Comparison of ENCODE assay signal across 29 cellular contexts in the genomic region with DNA sequence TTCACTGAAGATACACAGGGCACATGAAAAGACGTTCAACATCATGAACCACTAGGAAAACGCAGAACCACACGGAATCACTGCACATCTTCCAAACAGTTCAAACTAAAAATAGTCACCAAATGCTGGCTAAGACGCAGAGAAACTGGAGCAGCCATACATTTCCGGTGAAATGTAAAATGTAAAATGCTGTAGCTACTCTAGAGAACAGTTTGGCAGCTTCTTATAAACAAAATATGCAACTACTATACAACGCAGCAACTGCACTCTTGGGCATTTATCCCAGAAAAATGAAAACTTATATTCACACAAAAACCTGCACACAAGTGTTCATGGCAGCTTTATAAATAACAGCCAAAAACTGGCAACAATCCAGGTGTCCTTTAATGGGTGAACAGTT.
A peak's percentile ranks its signal among the peaks of the same experiment; 100 is the strongest.
DNase-seq lines count a peak whose midpoint lies in the region; ATAC-seq and TF ChIP-seq lines count a peak whose summit lies in the region.
"Had no signal": no experiment of that assay in that cellular context is flagged by ENCODE, and none has a peak within 500 bp of the region (broad histone marks: within the 10 kb centered on the region; RNA-seq: fewer than 3 reads in every experiment).

No MANE protein-coding gene starts in this region.

- H3K9me3 Mint-ChIP-seq in CD4-positive, CD25-positive, alpha-beta regulatory T cell: no peaks in the 10 kb centered on the region
- H3K9me3 Mint-ChIP-seq in chondrocyte (ENCODE audit: low read depth): no peaks in the 10 kb centered on the region
- H3K9me3 Mint-ChIP-seq: activated naive CD8-positive, alpha-beta T cell treated with anti-CD3 and anti-CD28 coated beads, Interleukin-2, amount 10 ng/mL, durations not matched to agents 7 days and 5 days; stimulated activated naive CD8-positive, alpha-beta T cell treated with anti-CD3 and anti-CD28 coated beads, Interleukin-15, Interleukin-2, amounts not matched to agents 100 ng/mL and 50 ng/mL, for 24 hours had no signal

- 15 to 22% methylated on average over 6 of the region's 6 CpGs for WGBS in gastroesophageal sphincter (ENCODE audit: low coverage in 1 of 2), 2 donors

- no peak for TF ChIP-seq EP300 in gastroesophageal sphincter (IDR thresholded peaks at IDR 0.05)

- H3K36me3 ChIP-seq in CD4-positive, CD25-positive, alpha-beta regulatory T cell (ENCODE audit: control insufficient read depth, insufficient read depth, low read length): peaks cover 98% of the 10 kb centered on the region
- H3K36me3 ChIP-seq in gastroesophageal sphincter (peaks cover 0 to 94% of the 10 kb centered on the region in 2 donors), rectal smooth muscle tissue (ENCODE audit: control insufficient read depth, insufficient read depth, low read length) (peaks cover 58% of the 10 kb centered on the region)

- peaks cover 0 to 13% (median 5%) of the 10 kb centered on the region in 4 donors for H3K4me1 Mint-ChIP-seq in CD4-positive, CD25-positive, alpha-beta regulatory T cell
- peaks cover 17% of the 10 kb centered on the region for H3K4me1 Mint-ChIP-seq in chondrocyte (ENCODE audit: low read depth)

- H3K27me3 Mint-ChIP-seq in CD4-positive, CD25-positive, alpha-beta regulatory T cell: no peaks in the 10 kb centered on the region
- no peaks in the 10 kb centered on the region for H3K27me3 Mint-ChIP-seq in chondrocyte (ENCODE audit: low read depth)
- H3K27me3 Mint-ChIP-seq: activated CD4-positive, alpha-beta T cell treated with anti-CD3 and anti-CD28 coated beads for 36 hours; activated naive CD8-positive, alpha-beta T cell treated with anti-CD3 and anti-CD28 coated beads, Interleukin-2, amount 10 ng/mL, durations not matched to agents 7 days and 5 days; naive thymus-derived CD4-positive, alpha-beta T cell; stimulated activated naive CD8-positive, alpha-beta T cell treated with anti-CD3 and anti-CD28 coated beads, Interleukin-15, Interleukin-2, amounts not matched to agents 100 ng/mL and 50 ng/mL, for 24 hours had no signal

- H3K4me1 ChIP-seq in CD4-positive, CD25-positive, alpha-beta regulatory T cell (ENCODE audit: control insufficient read depth, insufficient read depth, low read length, poor library complexity, severe bottlenecking): no peaks in the 10 kb centered on the region
- H3K4me1 ChIP-seq in gastroesophageal sphincter (peaks cover 4 to 41% (median 15%) of the 10 kb centered on the region in 3 donors), rectal smooth muscle tissue (ENCODE audit: control insufficient read depth, insufficient read depth, low read length) (peaks cover 11% of the 10 kb centered on the region)
- H3K4me1 ChIP-seq: foreskin keratinocyte had no signal

- H3K27ac ChIP-seq in CD4-positive, CD25-positive, alpha-beta regulatory T cell (ENCODE audit: insufficient read depth, low read length, poor library complexity, severe bottlenecking): no peak overlapping the region
- peak overlapping the region in 3 of 4 donors; percentile 57 to 59 (median 57) for H3K27ac ChIP-seq in gastroesophageal sphincter
- H3K27ac ChIP-seq in rectal smooth muscle tissue (ENCODE audit: low read depth, low read length): peak overlapping the region; percentile 57
- H3K27ac ChIP-seq: foreskin keratinocyte, HL-60, PC-9, vagina had no signal

- H3K4me3 Mint-ChIP-seq in CD4-positive, CD25-positive, alpha-beta regulatory T cell: no peak overlapping the region
- H3K4me3 Mint-ChIP-seq in chondrocyte (ENCODE audit: unreplicated experiment): no peak overlapping the region
- H3K4me3 Mint-ChIP-seq: activated CD4-positive, alpha-beta T cell treated with anti-CD3 and anti-CD28 coated beads for 36 hours; activated naive CD8-positive, alpha-beta T cell treated with anti-CD3 and anti-CD28 coated beads, Interleukin-2, amount 10 ng/mL, durations not matched to agents 7 days and 5 days; naive thymus-derived CD4-positive, alpha-beta T cell; stimulated activated naive CD8-positive, alpha-beta T cell treated with anti-CD3 and anti-CD28 coated beads, Interleukin-15, Interleukin-2, amounts not matched to agents 100 ng/mL and 50 ng/mL, for 24 hours had no signal

- no peaks in the 10 kb centered on the region for H3K27me3 ChIP-seq in CD4-positive, CD25-positive, alpha-beta regulatory T cell (ENCODE audit: control insufficient read depth, insufficient read depth, low read length)
- H3K27me3 ChIP-seq in gastroesophageal sphincter: no peaks in the 10 kb centered on the region
- H3K27me3 ChIP-seq in rectal smooth muscle tissue (ENCODE audit: control insufficient read depth, insufficient read depth, low read length): no peaks in the 10 kb centered on the region
- H3K27me3 ChIP-seq: foreskin keratinocyte, vagina had no signal

- no peak overlapping the region for H3K4me3 ChIP-seq in CD4-positive, CD25-positive, alpha-beta regulatory T cell (ENCODE audit: low read depth, low read length)
- H3K4me3 ChIP-seq in gastroesophageal sphincter (no peak overlapping the region), rectal smooth muscle tissue (ENCODE audit: low read length) (no peak overlapping the region)
- H3K4me3 ChIP-seq: A549, PC-9, vagina had no signal

- H3K9me3 ChIP-seq in CD4-positive, CD25-positive, alpha-beta regulatory T cell (ENCODE audit: control insufficient read depth in 2 of 2, low read length in 2 of 2): no peaks in the 10 kb centered on the region
- H3K9me3 ChIP-seq in gastroesophageal sphincter: no peaks in the 10 kb centered on the region
- H3K9me3 ChIP-seq: A549, vagina had no signal

- TF ChIP-seq CTCF in chondrocyte (IDR thresholded peaks at IDR 0.05) (no peak), gastroesophageal sphincter (IDR thresholded peaks at IDR 0.05) (no peak)

- peaks cover 69% of the 10 kb centered on the region for H3K36me3 Mint-ChIP-seq in CD4-positive, CD25-positive, alpha-beta regulatory T cell
- peaks cover 59% of the 10 kb centered on the region for H3K36me3 Mint-ChIP-seq in chondrocyte (ENCODE audit: low read depth)

- no peak overlapping the region for H3K9ac ChIP-seq in rectal smooth muscle tissue (ENCODE audit: low read length)

- no peak for DNase-seq in CD4-positive, CD25-positive, alpha-beta regulatory T cell
- DNase-seq in chondrocyte (ENCODE audit: low spot score) (no peak), D341Med (ENCODE audit: low spot score) (no peak)
- DNase-seq: activated CD4-positive, alpha-beta T cell treated with anti-CD3 and anti-CD28 coated beads for 36 hours; activated gamma-delta T cell; activated naive CD8-positive, alpha-beta T cell treated with anti-CD3 and anti-CD28 coated beads, Interleukin-2, amount 10 ng/mL, durations not matched to agents 7 days and 5 days; activated T-cell treated with anti-CD3 and anti-CD28 coated beads for 4 hours; foreskin keratinocyte; naive thymus-derived CD4-positive, alpha-beta T cell; NCI-H1105; NCI-H187 treated with DMSO at 0.1 percent for 48 hours; NCI-H2171 treated with DMSO at 0.1 percent for 48 hours; NCI-H510A treated with DMSO at 0.1 percent for 48 hours; occipital lobe; PC-9; Right ventricle myocardium superior; small intestine; T-helper 2 cell had no signal

- H3K27ac Mint-ChIP-seq in CD4-positive, CD25-positive, alpha-beta regulatory T cell: peak overlapping the region in 2 of 3 donors; percentile 17 to 68
- peak overlapping the region; percentile 80 for H3K27ac Mint-ChIP-seq in chondrocyte (ENCODE audit: unreplicated experiment)
- H3K27ac Mint-ChIP-seq: activated CD4-positive, alpha-beta T cell treated with anti-CD3 and anti-CD28 coated beads for 36 hours; activated naive CD8-positive, alpha-beta T cell treated with anti-CD3 and anti-CD28 coated beads, Interleukin-2, amount 10 ng/mL, durations not matched to agents 7 days and 5 days; naive thymus-derived CD4-positive, alpha-beta T cell; stimulated activated naive CD8-positive, alpha-beta T cell treated with anti-CD3 and anti-CD28 coated beads, Interleukin-15, Interleukin-2, amounts not matched to agents 100 ng/mL and 50 ng/mL, for 24 hours had no signal

- TF ChIP-seq POLR2A in gastroesophageal sphincter (IDR thresholded peaks at IDR 0.05): no peak

- no peak for ATAC-seq in CD4-positive, CD25-positive, alpha-beta regulatory T cell (ENCODE audit: low read depth in 2 of 2)
- ATAC-seq in gastroesophageal sphincter (peak; percentile 26), HG02798 (IDR thresholded peaks at IDR 0.05; ENCODE audit: poor library complexity, unreplicated experiment) (no peak), HG03135 (IDR thresholded peaks at IDR 0.05; ENCODE audit: unreplicated experiment) (no peak), GM21825 (IDR thresholded peaks at IDR 0.05; ENCODE audit: unreplicated experiment) (no peak)
- ATAC-seq: A549; activated CD4-positive, alpha-beta T cell treated with anti-CD3 and anti-CD28 coated beads for 36 hours; foreskin keratinocyte; HCT116; left lobe of liver; naive thymus-derived CD4-positive, alpha-beta T cell had no signal
